ENCODE assay signal across 28 cellular contexts in the genomic region with DNA sequence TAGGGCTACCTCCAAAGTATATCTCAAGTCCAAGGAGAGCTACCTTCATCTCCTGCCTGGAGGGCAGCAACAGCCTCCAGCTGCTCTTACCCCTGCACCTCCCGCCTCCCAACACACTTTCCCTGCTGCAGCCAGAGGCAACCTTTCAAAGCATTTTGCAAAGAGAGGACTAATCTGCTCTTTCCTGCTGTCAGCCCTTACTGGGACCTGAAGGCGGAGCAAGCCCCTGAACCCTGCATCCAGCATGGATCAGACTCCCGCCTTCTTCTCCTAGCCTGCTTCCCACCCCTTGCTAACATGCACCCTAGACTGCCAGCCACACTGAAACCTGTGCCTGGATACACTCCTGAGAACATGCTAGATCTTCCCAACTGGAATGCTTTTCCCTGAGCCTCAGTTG.
"Had no signal": no experiment of that assay in that cellular context is flagged by ENCODE, and none has a peak within 500 bp of the region (broad histone marks: within the 10 kb centered on the region; RNA-seq: fewer than 3 reads in every experiment).

No MANE protein-coding gene starts in this region.

- H3K9me3 ChIP-seq: adrenal gland, breast epithelium, colonic mucosa, esophagus squamous epithelium, gastrocnemius medialis, heart left ventricle, left ventricle myocardium inferior, neutrophil, pancreas, psoas muscle, right atrium auricular region, spleen, upper lobe of left lung had no signal

- H3K4me1 Mint-ChIP-seq: central memory CD8-positive, alpha-beta T cell; mesothelial cell of epicardium had no signal

- DNase-seq: activated CD4-positive, alpha-beta T cell treated with anti-CD3 and anti-CD28 coated beads, Interleukin-2, amount 50 U/mL, for 1 hour; activated CD4-positive, CD25-positive, alpha-beta regulatory T cell treated with anti-CD3 and anti-CD28 coated beads, Interleukin-2, amount 50 U/mL, for 72 hours; activated CD8-positive, alpha-beta T cell treated with anti-CD3 and anti-CD28 coated beads, Interleukin-2, amount 10 ng/mL, durations not matched to agents 7 days and 5 days; activated gamma-delta T cell treated with Interleukin-2 at 50 U/mL for 16 hours; activated T-cell treated with anti-CD3 and anti-CD28 coated beads, Interleukin-2, amount 50 U/mL, for 1 hour; colonic mucosa; dorsolateral prefrontal cortex; effector memory CD8-positive, alpha-beta T cell; esophagus squamous epithelium; gastrocnemius medialis; heart left ventricle; left ventricle myocardium inferior; natural killer cell; spleen; stimulated activated CD4-positive, alpha-beta T cell treated with anti-CD3 and anti-CD28 coated beads, Interleukin-4, amount 100 ng/mL, for 1 hour; stimulated activated naive CD4-positive, alpha-beta T cell treated with Interleukin-2 at 50 U/mL for 16 hours; upper lobe of left lung had no signal

- H3K4me3 ChIP-seq: adrenal gland, breast epithelium, colonic mucosa, gastrocnemius medialis, pancreas, psoas muscle, right atrium auricular region had no signal

- H3K4me1 ChIP-seq: breast epithelium, colonic mucosa, gastrocnemius medialis, heart left ventricle, left ventricle myocardium inferior, pancreas, psoas muscle, right atrium auricular region, upper lobe of left lung had no signal

- H3K27ac ChIP-seq: adrenal gland, breast epithelium, colonic mucosa, dorsolateral prefrontal cortex, esophagus squamous epithelium, gastrocnemius medialis, heart left ventricle, left ventricle myocardium inferior, neutrophil, pancreas, psoas muscle, right atrium auricular region, spleen, upper lobe of left lung, VCaP had no signal

- ATAC-seq: gastrocnemius medialis had no signal

- H3K27me3 ChIP-seq: colonic mucosa, upper lobe of left lung had no signal

- H3K4me3 Mint-ChIP-seq: activated CD8-positive, alpha-beta T cell treated with anti-CD3 and anti-CD28 coated beads, Interleukin-2, amount 10 ng/mL, durations not matched to agents 7 days and 5 days had no signal

- H3K9me3 Mint-ChIP-seq: central memory CD8-positive, alpha-beta T cell; effector memory CD8-positive, alpha-beta T cell; natural killer cell; T-helper 2 cell treated with Interferon-gamma antibody and Interleukin-4, amounts not matched to agents 5 μg/mL and 100 μg/mL, for 36 hours had no signal

- H3K27ac Mint-ChIP-seq: activated CD8-positive, alpha-beta T cell treated with anti-CD3 and anti-CD28 coated beads, Interleukin-2, amount 10 ng/mL, durations not matched to agents 7 days and 5 days; activated naive CD8-positive, alpha-beta T cell; effector memory CD8-positive, alpha-beta T cell; mesothelial cell of epicardium; natural killer cell; T-helper 2 cell treated with Interferon-gamma antibody and Interleukin-4, amounts not matched to agents 5 μg/mL and 100 μg/mL, for 36 hours had no signal

- H3K36me3 Mint-ChIP-seq: activated naive CD8-positive, alpha-beta T cell; mesothelial cell of epicardium; natural killer cell had no signal

- H3K36me3 ChIP-seq: adrenal gland, breast epithelium, colonic mucosa, esophagus squamous epithelium, gastrocnemius medialis, heart left ventricle, left ventricle myocardium inferior, neutrophil, pancreas, right atrium auricular region, spleen, upper lobe of left lung had no signal
